In genomic region chr21:25334046-25334730, GRCh38 we compare ENCODE assay signal across 1 cellular context.
TF ChIP-seq lines count a peak whose summit lies in the region.

No MANE protein-coding gene starts in this region.

TF ChIP-seq in GM23338, 12 proteins besides CTCF, POLR2A, EP300 and RAD21 (continued from another document):
- TF ChIP-seq REST (IDR thresholded peaks at IDR 0.05; ENCODE audit: unreplicated experiment): no peak
